In genomic region chr19:29675650-29676186, GRCh38 we compare ENCODE assay signal across 12 cellular contexts. TPM values are rescaled to one million over a fixed set of nuclear protein-coding genes. Genes with fewer than 3 reads are reported as not detected.
DNase-seq lines count a peak whose midpoint lies in the region; ATAC-seq and TF ChIP-seq lines count a peak whose summit lies in the region.
"Had no signal": no experiment of that assay in that cellular context is flagged by ENCODE, and none has a peak within 500 bp of the region (broad histone marks: within the 10 kb centered on the region; RNA-seq: fewer than 3 reads in every experiment).

No MANE protein-coding gene starts in this region.

- peaks cover 4 to 32% of the 10 kb centered on the region in 2 experiments; a peak in 2 of 3 replicates for H3K36me3 ChIP-seq in HEK293 (ENCODE audit: control insufficient read depth in 2 of 2, insufficient read depth in 1 of 2, low read length in 2 of 2)
- peaks cover 45% of the 10 kb centered on the region for H3K36me3 ChIP-seq in right atrium auricular region
- H3K36me3 ChIP-seq in psoas muscle (ENCODE audit: insufficient read depth in 1 of 2, low read depth in 1 of 2), result peaks cover 12 to 23% of the 10 kb centered on the region in 2 donors
- H3K36me3 ChIP-seq in body of pancreas (replicated peaks in 1 of 2; ENCODE audit: insufficient read depth in 1 of 2, low read depth in 2 of 2), result no peaks in the 10 kb centered on the region
- H3K36me3 ChIP-seq: colonic mucosa had no signal

- ATAC-seq in psoas muscle, result no peak
- ATAC-seq in body of pancreas, result no peak
- no peak for ATAC-seq in HG03460 (IDR thresholded peaks at IDR 0.05; ENCODE audit: unreplicated experiment)
- ATAC-seq: stimulated activated naive B cell treated with anti-CD40 and anti-IgM and Interleukin-4, amounts not matched to agents 10 μg/mL and 1 μg/mL and 100 μg/mL, for 72 hours had no signal

- 29 to 54% (median 39%) methylated on average over 13 of the region's 13 CpGs for WGBS in psoas muscle, 3 donors
- 75 to 85% methylated on average over 7 to 13 of the region's 13 CpGs for WGBS in body of pancreas, 2 donors

- intact Hi-C loops in psoas muscle (cut with DNase I) (no loop called here), body of pancreas (cut with DNase I) (no loop called here)

- TF ChIP-seq CTCF in C4-2B (conservative IDR thresholded peaks at IDR 0.05) (no peak), HEK293 (tag by site-specific recombination; IDR thresholded peaks at IDR 0.05) (no peak), right atrium auricular region (IDR thresholded peaks at IDR 0.05) (no peak), psoas muscle (IDR thresholded peaks at IDR 0.05) (no peak), body of pancreas (IDR thresholded peaks at IDR 0.05) (no peak)

- H3K27me3 ChIP-seq in right atrium auricular region (no peaks in the 10 kb centered on the region), psoas muscle (ENCODE audit: insufficient read depth in 3 of 3, low read length in 2 of 3) (no peaks in the 10 kb centered on the region), body of pancreas (no peaks in the 10 kb centered on the region)
- H3K27me3 ChIP-seq: colonic mucosa had no signal

- no peak for DNase-seq in right atrium auricular region (ENCODE audit: low spot score)
- no peak for DNase-seq in psoas muscle
- no peak for DNase-seq in body of pancreas
- DNase-seq in RKO (ENCODE audit: low spot score), result no peak
- DNase-seq: colonic mucosa; DMS153; HCEC 1CT; NCI-H1105; stimulated activated naive B cell treated with anti-CD40 and anti-IgM and Interleukin-4, amounts not matched to agents 10 μg/mL and 1 μg/mL and 100 μg/mL, for 72 hours had no signal

- CTCF ChIA-PET in HEK293 (lab: Yijun Ruan, JAX), result interaction anchor here (0.6 to 4.5 kb wide), 5 partner anchors 9 to 65 kb away, joined by 3 to 17 read pairs (median 4); no protein-coding TSS in a partner anchor

- H3K4me3 ChIP-seq in HEK293 (ENCODE audit: low read depth, low read length) (no peak overlapping the region), right atrium auricular region (no peak overlapping the region), psoas muscle (no peak overlapping the region), body of pancreas (no peak overlapping the region)
- H3K4me3 ChIP-seq: colonic mucosa had no signal

- POLR2A ChIA-PET in HEK293 (lab: Yijun Ruan, JAX), result interaction anchor here (1.3 kb wide), 1 partner anchor 41 kb away, joined by 3 read pairs; no protein-coding TSS in a partner anchor

- no peak for TF ChIP-seq POLR2A in body of pancreas (IDR thresholded peaks at IDR 0.05)

- H3K4me1 ChIP-seq in HEK293 (ENCODE audit: control insufficient read depth, insufficient read depth, low read length), result peaks cover 13% of the 10 kb centered on the region
- H3K4me1 ChIP-seq in right atrium auricular region, result peaks cover 4 to 98% of the 10 kb centered on the region in 2 donors
- peaks cover 92% of the 10 kb centered on the region for H3K4me1 ChIP-seq in psoas muscle
- peaks cover 37% of the 10 kb centered on the region for H3K4me1 ChIP-seq in body of pancreas
- H3K4me1 ChIP-seq: colonic mucosa had no signal

- H3K9me3 ChIP-seq in HEK293 (ENCODE audit: control insufficient read depth, insufficient read depth, low read depth, low read length) (no peaks in the 10 kb centered on the region), right atrium auricular region (no peaks in the 10 kb centered on the region), psoas muscle (no peaks in the 10 kb centered on the region), body of pancreas (no peaks in the 10 kb centered on the region)
- H3K9me3 ChIP-seq: colonic mucosa had no signal

- H3K27ac ChIP-seq in C4-2B (peak overlapping the region; percentile 99), HEK293 (ENCODE audit: extremely low read depth, low read depth, low read length) (no peak overlapping the region), right atrium auricular region (peak overlapping the region; percentile 94 to 96), psoas muscle (peak overlapping the region; percentile 86), body of pancreas (no peak overlapping the region)
- H3K27ac ChIP-seq: colonic mucosa had no signal

TF ChIP-seq in HEK293, 187 proteins besides CTCF, POLR2A, EP300 and RAD21:
- TF ChIP-seq ZSCAN30 (tag by site-specific recombination; IDR thresholded peaks at IDR 0.05) (no peak), ZNF423 (tag by site-specific recombination; IDR thresholded peaks at IDR 0.05) (no peak), ZNF335 (tag by site-specific recombination; conservative IDR thresholded peaks at IDR 0.05) (no peak), KLF9 (tag by site-specific recombination; IDR thresholded peaks at IDR 0.05; ENCODE audit: low read depth) (no peak), ZNF248 (tag by site-specific recombination; IDR thresholded peaks at IDR 0.05) (no peak), ZNF16 (tag by site-specific recombination; IDR thresholded peaks at IDR 0.05; ENCODE audit: low read depth) (no peak), ZBTB20 (tag by site-specific recombination; IDR thresholded peaks at IDR 0.05) (no peak), ZFHX2 (tag by site-specific recombination; conservative IDR thresholded peaks at IDR 0.05) (peak; percentile 19; the same call in 1 of the 2 replicates), ZNF280C (tag by site-specific recombination; IDR thresholded peaks at IDR 0.05) (no peak), REST (tag by site-specific recombination; IDR thresholded peaks at IDR 0.05) (0 out of 2 replicates have a peak, but pooled peaks have one; percentile 17)

RNA-seq across cellular contexts. Expression of gene PLEKHF1, which starts 10.5 kb away (rescaled TPM):
- total RNA-seq in right atrium auricular region (10 to 100 TPM; 32.4 to 86.3 TPM), psoas muscle (100 to 1,000 TPM in 1 of 4 donors, 10 to 100 TPM in 2, 1 to 10 TPM in 1; 5.1 to 119 (median 44.0) TPM), body of pancreas (10 to 100 TPM; 13.5 to 16.5 TPM)
- polyA plus RNA-seq in psoas muscle, result 10 to 100 TPM; 60.2 to 77.0 (median 73.8) TPM

RNA-seq across cellular contexts. Expression of gene C19orf12, which starts 39.3 kb away (rescaled TPM):
- total RNA-seq in right atrium auricular region, result 10 to 100 TPM; 47.9 to 61.4 TPM
- total RNA-seq in psoas muscle, result 10 to 100 TPM; 37.5 to 93.3 (median 55.6) TPM
- polyA plus RNA-seq in psoas muscle, result 100 to 1,000 TPM in 1 of 3 donors, 10 to 100 TPM in 2; 46.8 to 142 (median 68.4) TPM
- 10 to 100 TPM; 18.2 to 23.7 TPM for total RNA-seq in body of pancreas

Comparison
In these comparisons a context has a peak if more than half of its experiments do, and no peak if none do; other contexts are left out.
1. H3K27ac ChIP-seq: peak in C4-2B (single experiment), right atrium auricular region (2 of 2) and psoas muscle (single experiment); none in HEK293 (single experiment) and body of pancreas (0 of 4).